ENCODE assay signal across 25 cellular contexts in genomic region chr12:3901116-3901515, GRCh38.
"Had no signal": no experiment of that assay in that cellular context is flagged by ENCODE, and none has a peak within 500 bp of the region (broad histone marks: within the 10 kb centered on the region; RNA-seq: fewer than 3 reads in every experiment).

No MANE protein-coding gene starts in this region.

- H3K4me1 ChIP-seq: body of pancreas, gastroesophageal sphincter, right lobe of liver, stomach, transverse colon, uterus had no signal

- H3K27ac ChIP-seq: body of pancreas, cardiac muscle cell, esophagus squamous epithelium, gastroesophageal sphincter, heart left ventricle, right lobe of liver, stomach, suprapubic skin, transverse colon, uterus had no signal

- ATAC-seq: activated CD8-positive, alpha-beta memory T cell treated with anti-CD3 and anti-CD28 coated beads, Interleukin-2, amount 10 ng/mL, durations not matched to agents 7 days and 5 days; activated naive CD8-positive, alpha-beta T cell treated with anti-CD3 and anti-CD28 coated beads, Interleukin-2, amount 50 U/mL, for 24 hours; body of pancreas; gastroesophageal sphincter; heart left ventricle; left cardiac atrium; right lobe of liver; stimulated activated memory B cell treated with anti-CD40 and anti-IgM and Interleukin-4, amounts not matched to agents 10 μg/mL and 1 μg/mL and 100 μg/mL, for 72 hours; T-helper 17 cell had no signal

- H3K9me3 ChIP-seq: body of pancreas, esophagus squamous epithelium, heart left ventricle, right lobe of liver, stomach, suprapubic skin, transverse colon, uterus had no signal

- H3K27me3 ChIP-seq: body of pancreas, cardiac muscle cell, right lobe of liver, uterus had no signal

- DNase-seq: activated CD4-positive, alpha-beta T cell treated with anti-CD3 and anti-CD28 coated beads for 4 hours; activated CD4-positive, alpha-beta T cell treated with anti-CD3 and anti-CD28 coated beads, Interleukin-2, amount 50 U/mL, for 48 hours; activated CD4-positive, CD25-positive, alpha-beta regulatory T cell; activated CD8-positive, alpha-beta memory T cell treated with anti-CD3 and anti-CD28 coated beads, Interleukin-2, amount 10 ng/mL, durations not matched to agents 7 days and 5 days; activated gamma-delta T cell; activated naive CD4-positive, alpha-beta T cell treated with anti-CD3 and anti-CD28 coated beads, Interleukin-2, amount 50 U/mL, for 16 hours; activated naive CD8-positive, alpha-beta T cell treated with anti-CD3 and anti-CD28 coated beads, Interleukin-2, amount 50 U/mL, for 24 hours; body of pancreas; effector CD8-positive, alpha-beta T cell; esophagus squamous epithelium; heart left ventricle; islet precursor cell; left cardiac atrium; occipital lobe; right lobe of liver; small intestine; stimulated activated CD4-positive, alpha-beta T cell treated with anti-CD3 and anti-CD28 coated beads, Interleukin-15, amount 100 ng/mL, for 24 hours; stomach; T-helper 17 cell; transverse colon; uterus had no signal

- H3K36me3 ChIP-seq: cardiac muscle cell, esophagus squamous epithelium, gastroesophageal sphincter, heart left ventricle, right lobe of liver, stomach, suprapubic skin, transverse colon, uterus had no signal

- H3K4me3 ChIP-seq: body of pancreas, cardiac muscle cell, esophagus squamous epithelium, gastroesophageal sphincter, heart left ventricle, right lobe of liver, stomach, suprapubic skin, transverse colon, uterus had no signal
